Comparison of ENCODE assay signal across 1 cellular context in genomic region chr4:6783111-6783981, GRCh38.
TF ChIP-seq lines count a peak whose summit lies in the region.

No MANE protein-coding gene starts in this region.

TF ChIP-seq in K562, 482 proteins besides CTCF, POLR2A, EP300 and RAD21 (continued from another document and continues in another):
- peak; percentile 54 for TF ChIP-seq PRDM10 (IDR thresholded peaks at IDR 0.05; ENCODE audit: partially characterized antibody)
- TF ChIP-seq SP1 (CRISPR knock-in tag; IDR thresholded peaks at IDR 0.05): 0 out of 2 replicates have a peak, but pooled peaks have one; percentile 14
- peak; percentile 23 for TF ChIP-seq RBBP5 (IDR thresholded peaks at IDR 0.05; ENCODE audit: borderline replicate concordance, insufficient read depth, low read length, poor library complexity, severe bottlenecking)
- TF ChIP-seq ZNF785 (CRISPR knock-in tag; IDR thresholded peaks at IDR 0.05): no peak
- no peak for TF ChIP-seq RAD51 (IDR thresholded peaks at IDR 0.05; ENCODE audit: borderline replicate concordance, low read depth)
- peak; percentile 59 for TF ChIP-seq SP2 (IDR thresholded peaks at IDR 0.05; ENCODE audit: extremely low read depth, low read depth, low read length, poor library complexity, severe bottlenecking)
- peak; percentile 71 for TF ChIP-seq RBM25 (IDR thresholded peaks at IDR 0.05; ENCODE audit: low read depth, low read length, severe bottlenecking)
- TF ChIP-seq PML (IDR thresholded peaks at IDR 0.05; ENCODE audit: low read length): peak; percentile 35; the same call in 1 of the 2 replicates
- TF ChIP-seq PHF21A (IDR thresholded peaks at IDR 0.05; ENCODE audit: borderline replicate concordance, low read depth): 0 out of 2 replicates have a peak, but pooled peaks have one; percentile 20
- TF ChIP-seq ZNF764 (CRISPR knock-in tag; IDR thresholded peaks at IDR 0.05; ENCODE audit: low read depth): peak; percentile 89
- TF ChIP-seq DACH1 (IDR thresholded peaks at IDR 0.05; ENCODE audit: partially characterized antibody): no peak
- TF ChIP-seq ZBTB7A (IDR thresholded peaks at IDR 0.05; ENCODE audit: borderline replicate concordance, control insufficient read depth, low read depth, low read length): peak; percentile 83
- TF ChIP-seq CREM (IDR thresholded peaks at IDR 0.05; ENCODE audit: low read depth): peak; percentile 65
- TF ChIP-seq CTBP1 (IDR thresholded peaks at IDR 0.05; ENCODE audit: borderline replicate concordance): peak; percentile 58
- peak; percentile 11 to 63; a peak in 2 of 4 replicates for TF ChIP-seq NONO (IDR thresholded peaks at IDR 0.05; ENCODE audit: low read depth in 2 of 2, low read length in 1 of 2)
- TF ChIP-seq NEUROD1 (IDR thresholded peaks at IDR 0.05; ENCODE audit: borderline replicate concordance, low read depth, low read length, partially characterized antibody): peak; percentile 76
- TF ChIP-seq MEIS2 (IDR thresholded peaks at IDR 0.05; ENCODE audit: partially characterized antibody): peak; percentile 28
- TF ChIP-seq ZBTB33 (CRISPR knock-in tag; IDR thresholded peaks at IDR 0.05): 0 out of 2 replicates have a peak, but pooled peaks have one; percentile 20
- no peak for TF ChIP-seq RFX1 (IDR thresholded peaks at IDR 0.05)
- TF ChIP-seq ETS1 (conservative IDR thresholded peaks at IDR 0.05; ENCODE audit: control insufficient read depth, low read depth, low read length): 0 out of 2 replicates have a peak, but pooled peaks have one; percentile 62
- TF ChIP-seq ZNF12 (CRISPR knock-in tag; IDR thresholded peaks at IDR 0.05): peak; percentile 82; the same call in 1 of the 2 replicates
- TF ChIP-seq MAFF (IDR thresholded peaks at IDR 0.05; ENCODE audit: low read length): no peak
- TF ChIP-seq TAF1 (IDR thresholded peaks at IDR 0.05; ENCODE audit: control insufficient read depth, extremely low read depth, insufficient read depth, low read length, severe bottlenecking): peak; percentile 74
- TF ChIP-seq NRF1 (conservative IDR thresholded peaks at IDR 0.05 in 1 of 2, IDR thresholded peaks at IDR 0.05 in 1 of 2): peak; percentile 70 to 77
- TF ChIP-seq CBX1 (IDR thresholded peaks at IDR 0.05; ENCODE audit: low read depth): peak; percentile 54; the same call in 1 of the 2 replicates
- peak; percentile 53 for TF ChIP-seq NFYB (IDR thresholded peaks at IDR 0.05; ENCODE audit: extremely low read depth, insufficient read length)
- TF ChIP-seq NKRF (IDR thresholded peaks at IDR 0.05; ENCODE audit: borderline replicate concordance): peak; percentile 87
- TF ChIP-seq MCM3 (IDR thresholded peaks at IDR 0.05): no peak
- peak; percentile 23 for TF ChIP-seq U2AF1 (optimal IDR thresholded peaks at IDR 0.05; ENCODE audit: low read depth, low read length)
- peak; percentile 13; the same call in 1 of the 2 replicates for TF ChIP-seq CBFA2T3 (IDR thresholded peaks at IDR 0.05)
- TF ChIP-seq SOX6 (IDR thresholded peaks at IDR 0.05): peak; percentile 82
- TF ChIP-seq DMBX1 (CRISPR knock-in tag; IDR thresholded peaks at IDR 0.05; ENCODE audit: borderline replicate concordance): 0 out of 2 replicates have a peak, but pooled peaks have one; percentile 29
- no peak for TF ChIP-seq HMG20A (CRISPR knock-in tag; conservative IDR thresholded peaks at IDR 0.05)
- TF ChIP-seq YY1 (IDR thresholded peaks at IDR 0.05; ENCODE audit: borderline replicate concordance in 1 of 3, control insufficient read depth in 1 of 3, extremely low read depth in 1 of 3, insufficient read depth in 3 of 3, insufficient read length in 1 of 3, insufficient replicate concordance in 2 of 3, low read depth in 1 of 3, low read length in 2 of 3): peak in 2 of 3 experiments; percentile 40 to 59
- 0 out of 2 replicates have a peak, but pooled peaks have one; percentile 27 for TF ChIP-seq FOXP4 (CRISPR knock-in tag; IDR thresholded peaks at IDR 0.05; ENCODE audit: borderline replicate concordance)
- TF ChIP-seq FOS (IDR thresholded peaks at IDR 0.05; ENCODE audit: extremely low read depth, insufficient read length): no peak
- no peak for TF ChIP-seq ID3 (CRISPR knock-in tag; IDR thresholded peaks at IDR 0.05)
- no peak for TF ChIP-seq ID3 (tag; IDR thresholded peaks at IDR 0.05)
- no peak for TF ChIP-seq AFF1 (IDR thresholded peaks at IDR 0.05; ENCODE audit: low read depth in 1 of 2, partially characterized antibody in 2 of 2)
- peak; percentile 56; the same call in 1 of the 2 replicates for TF ChIP-seq ATF7 (IDR thresholded peaks at IDR 0.05)
- peak; percentile 39 for TF ChIP-seq NFE2 (IDR thresholded peaks at IDR 0.05; ENCODE audit: low read depth)
- TF ChIP-seq BRD4 (IDR thresholded peaks at IDR 0.05): peak; percentile 72; the same call in 1 of the 2 replicates
- no peak for TF ChIP-seq KLF16 (IDR thresholded peaks at IDR 0.05)
- peak; percentile 81 for TF ChIP-seq PCBP1 (IDR thresholded peaks at IDR 0.05; ENCODE audit: low read depth, low read length, poor library complexity, severe bottlenecking)
- TF ChIP-seq TOE1 (IDR thresholded peaks at IDR 0.05; ENCODE audit: borderline replicate concordance): peak; percentile 46; the same call in 1 of the 2 replicates
- TF ChIP-seq TOE1 (CRISPR knock-in tag; IDR thresholded peaks at IDR 0.05; ENCODE audit: borderline replicate concordance, low read depth): no peak
- TF ChIP-seq BHLHE40 (IDR thresholded peaks at IDR 0.05; ENCODE audit: low read length): 0 out of 2 replicates have a peak, but pooled peaks have one; percentile 11
